In the genomic region with DNA sequence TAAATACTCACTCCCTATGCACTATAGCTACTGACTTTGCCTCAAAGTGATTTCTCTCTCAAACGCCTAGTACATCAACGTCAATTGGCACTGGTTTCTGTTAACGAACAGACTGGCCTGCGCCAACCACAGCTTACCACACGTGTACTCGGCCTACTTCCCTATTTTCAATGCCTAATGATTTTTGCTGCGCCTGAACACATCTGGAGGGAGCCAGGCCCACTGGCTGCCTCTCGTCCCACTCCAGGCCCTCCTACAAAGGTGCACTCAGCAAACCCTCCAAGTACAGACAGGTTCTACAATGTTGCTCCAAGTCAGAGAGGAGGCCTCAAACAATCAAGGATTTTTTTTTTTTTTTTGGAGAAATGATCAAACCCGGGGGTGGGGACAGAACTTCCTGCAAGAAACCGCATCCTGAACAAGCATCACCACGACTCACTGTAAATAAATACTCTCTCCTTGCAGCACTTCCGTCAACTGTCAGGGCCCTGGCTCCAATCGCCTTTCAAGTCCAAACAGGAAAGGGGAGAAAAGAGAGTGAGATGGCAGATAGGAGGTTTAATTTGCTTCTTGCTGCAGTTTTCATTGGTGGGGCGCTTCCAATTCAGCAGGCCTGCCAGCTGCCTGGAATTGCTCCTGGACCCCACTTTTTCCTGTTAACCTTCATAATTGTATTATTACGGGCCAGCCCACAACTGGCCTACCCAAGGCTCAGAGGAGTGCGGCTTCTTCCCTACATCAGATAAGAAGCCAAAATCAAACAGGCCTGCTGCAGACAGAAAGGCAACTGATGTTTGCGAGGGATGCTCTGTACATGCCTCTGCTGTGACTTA, we compare ENCODE assay signal across 8 cellular contexts.
DNase-seq lines count a peak whose midpoint lies in the region; ATAC-seq lines count a peak whose summit lies in the region.

No MANE protein-coding gene starts in this region.

- intact Hi-C loops in left colon (cut with DNase I, micrococcal nuclease), result no loop called here

- H3K36me3 Mint-ChIP-seq in activated naive CD8-positive, alpha-beta T cell treated with anti-CD3 and anti-CD28 coated beads for 36 hours, result peaks cover 26% of the 10 kb centered on the region

- ATAC-seq in HG03066 (IDR thresholded peaks at IDR 0.05; ENCODE audit: low read depth, unreplicated experiment), result peak; percentile 86
- peak; percentile 49 for ATAC-seq in left colon

- peaks cover 90% of the 10 kb centered on the region for H3K4me1 Mint-ChIP-seq in activated naive CD8-positive, alpha-beta T cell treated with anti-CD3 and anti-CD28 coated beads for 36 hours

- peak; percentile 19 to 66 (median 36) for DNase-seq in activated naive CD4-positive, alpha-beta T cell (lab: John Stamatoyannopoulos, UW)
- no peak for DNase-seq in activated naive CD4-positive, alpha-beta T cell treated with anti-CD3 and anti-CD28 coated beads, Interleukin-2, amount 50 U/mL, for 16 hours
- DNase-seq in SIG-M5 (lab: John Stamatoyannopoulos, UW) (peak; percentile 97), left colon (peak; percentile 50 to 52), substantia nigra (lab: John Stamatoyannopoulos, UW) (peak in 18 of 49 donors; percentile 7 to 60 (median 26)), NCI-H69 (lab: John Stamatoyannopoulos, UW) (no peak)
- peak; percentile 61 for DNase-seq in activated naive CD8-positive, alpha-beta T cell treated with anti-CD3 and anti-CD28 coated beads for 36 hours

- H3K27me3 Mint-ChIP-seq in activated naive CD8-positive, alpha-beta T cell treated with anti-CD3 and anti-CD28 coated beads for 36 hours, result no peaks in the 10 kb centered on the region

- H3K27ac Mint-ChIP-seq in activated naive CD8-positive, alpha-beta T cell treated with anti-CD3 and anti-CD28 coated beads for 36 hours, result peak overlapping the region; percentile 98

- H3K4me3 Mint-ChIP-seq in activated naive CD8-positive, alpha-beta T cell treated with anti-CD3 and anti-CD28 coated beads for 36 hours, result peak overlapping the region; percentile 76

- H3K9me3 Mint-ChIP-seq in activated naive CD8-positive, alpha-beta T cell treated with anti-CD3 and anti-CD28 coated beads for 36 hours, result peaks cover 6% of the 10 kb centered on the region

- H3K27ac ChIP-seq in substantia nigra (ENCODE audit: low read depth, low read length, poor library complexity, severe bottlenecking), result peak overlapping the region; percentile 31

Comparison
In these comparisons a context has a peak if more than half of its experiments do, and no peak if none do; other contexts are left out.
1. DNase-seq: peak in activated naive CD4-positive, alpha-beta T cell (4 of 4), SIG-M5 (single experiment), activated naive CD8-positive, alpha-beta T cell treated with anti-CD3 and anti-CD28 coated beads for 36 hours (single experiment) and left colon (2 of 2); none in activated naive CD4-positive, alpha-beta T cell treated with anti-CD3 and anti-CD28 coated beads, Interleukin-2, amount 50 U/mL, for 16 hours (single experiment) and NCI-H69 (single experiment).